In the genomic region with DNA sequence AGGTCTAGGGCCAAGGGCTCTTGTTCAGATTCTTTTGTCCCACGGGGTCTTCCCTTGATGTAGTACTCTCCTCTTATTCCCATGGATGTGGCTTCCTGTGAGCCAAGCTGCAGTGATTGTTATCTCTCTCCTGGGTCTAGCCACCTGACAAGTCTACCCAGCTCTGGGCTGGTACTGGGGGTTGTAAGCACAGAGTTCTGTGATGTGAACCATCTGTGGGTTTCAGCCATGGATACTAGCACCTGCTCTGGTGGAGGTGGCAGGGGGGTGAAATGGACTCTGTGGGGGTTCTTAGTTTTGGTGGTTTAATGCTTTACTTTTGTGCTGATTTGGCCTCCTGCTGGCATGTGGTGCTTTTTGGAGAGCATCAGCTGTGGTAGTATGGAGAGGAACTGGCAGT, we compare ENCODE assay signal across 6 cellular contexts.
"Had no signal": no experiment of that assay in that cellular context is flagged by ENCODE, and none has a peak within 500 bp of the region (broad histone marks: within the 10 kb centered on the region; RNA-seq: fewer than 3 reads in every experiment).

No MANE protein-coding gene starts in this region.

- ATAC-seq: GM23338, K562 had no signal

- DNase-seq: H9, HCEC 1CT, IMR-90, KG1 had no signal

- H3K4me2 ChIP-seq: GM23338 had no signal

- H3K4me3 ChIP-seq: GM23338, K562 had no signal

- H2AFZ ChIP-seq: GM23338 had no signal
